ENCODE assay signal across 10 cellular contexts in genomic region chr3:122183521-122183892, GRCh38. TPM values are rescaled to one million over a fixed set of nuclear protein-coding genes. Genes with fewer than 3 reads are reported as not detected.
DNase-seq lines count a peak whose midpoint lies in the region; ATAC-seq and FAIRE-seq lines count a peak whose summit lies in the region.
"Had no signal": no experiment of that assay in that cellular context is flagged by ENCODE, and none has a peak within 500 bp of the region (broad histone marks: within the 10 kb centered on the region; RNA-seq: fewer than 3 reads in every experiment).

A gene with protein sequence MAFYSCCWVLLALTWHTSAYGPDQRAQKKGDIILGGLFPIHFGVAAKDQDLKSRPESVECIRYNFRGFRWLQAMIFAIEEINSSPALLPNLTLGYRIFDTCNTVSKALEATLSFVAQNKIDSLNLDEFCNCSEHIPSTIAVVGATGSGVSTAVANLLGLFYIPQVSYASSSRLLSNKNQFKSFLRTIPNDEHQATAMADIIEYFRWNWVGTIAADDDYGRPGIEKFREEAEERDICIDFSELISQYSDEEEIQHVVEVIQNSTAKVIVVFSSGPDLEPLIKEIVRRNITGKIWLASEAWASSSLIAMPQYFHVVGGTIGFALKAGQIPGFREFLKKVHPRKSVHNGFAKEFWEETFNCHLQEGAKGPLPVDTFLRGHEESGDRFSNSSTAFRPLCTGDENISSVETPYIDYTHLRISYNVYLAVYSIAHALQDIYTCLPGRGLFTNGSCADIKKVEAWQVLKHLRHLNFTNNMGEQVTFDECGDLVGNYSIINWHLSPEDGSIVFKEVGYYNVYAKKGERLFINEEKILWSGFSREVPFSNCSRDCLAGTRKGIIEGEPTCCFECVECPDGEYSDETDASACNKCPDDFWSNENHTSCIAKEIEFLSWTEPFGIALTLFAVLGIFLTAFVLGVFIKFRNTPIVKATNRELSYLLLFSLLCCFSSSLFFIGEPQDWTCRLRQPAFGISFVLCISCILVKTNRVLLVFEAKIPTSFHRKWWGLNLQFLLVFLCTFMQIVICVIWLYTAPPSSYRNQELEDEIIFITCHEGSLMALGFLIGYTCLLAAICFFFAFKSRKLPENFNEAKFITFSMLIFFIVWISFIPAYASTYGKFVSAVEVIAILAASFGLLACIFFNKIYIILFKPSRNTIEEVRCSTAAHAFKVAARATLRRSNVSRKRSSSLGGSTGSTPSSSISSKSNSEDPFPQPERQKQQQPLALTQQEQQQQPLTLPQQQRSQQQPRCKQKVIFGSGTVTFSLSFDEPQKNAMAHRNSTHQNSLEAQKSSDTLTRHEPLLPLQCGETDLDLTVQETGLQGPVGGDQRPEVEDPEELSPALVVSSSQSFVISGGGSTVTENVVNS (plus strand): TSS chr3:122183668. CDS start chr3:122254190, 70,522 bp downstream.

- FAIRE-seq in small intestine (lab: Jason Lieb, UNC) = no peak

- POLR2A ChIA-PET in activated CD4-positive, alpha-beta T cell treated with anti-CD3 and anti-CD28 coated beads, Interleukin-2, amount 10 ng/mL, durations not matched to agents 7 days and 5 days (lab: Charles Lee) = interaction anchor here (0.7 kb wide), 1 partner anchor 117 kb away, joined by 4 read pairs; no protein-coding TSS in a partner anchor
- POLR2A ChIA-PET in activated CD4-positive, alpha-beta memory T cell treated with anti-CD3 and anti-CD28 coated beads for 36 hours (lab: Charles Lee) = no interaction called here

- H3K27ac Mint-ChIP-seq in activated CD4-positive, alpha-beta T cell treated with anti-CD3 and anti-CD28 coated beads, Interleukin-2, amount 10 ng/mL, durations not matched to agents 7 days and 5 days = no peak within 1 kb of the TSS
- no peak within 1 kb of the TSS for H3K27ac Mint-ChIP-seq in activated CD4-positive, alpha-beta memory T cell treated with anti-CD3 and anti-CD28 coated beads for 36 hours
- H3K27ac Mint-ChIP-seq: activated naive CD4-positive, alpha-beta T cell treated with anti-CD3 and anti-CD28 coated beads, Interleukin-2, amount 50 U/mL, for 24 hours had no signal

- no peaks in the 10 kb centered on the region for H3K4me1 ChIP-seq in iPS-15b (ENCODE audit: control insufficient read depth, insufficient read depth, low read length)
- H3K4me1 ChIP-seq in small intestine (ENCODE audit: control insufficient read depth in 2 of 2, insufficient read depth in 1 of 2, low read depth in 1 of 2, low read length in 1 of 2) = peaks cover 0 to 5% of the 10 kb centered on the region in 2 donors

- peaks cover 75% of the 10 kb centered on the region for H3K27me3 Mint-ChIP-seq in activated CD4-positive, alpha-beta T cell treated with anti-CD3 and anti-CD28 coated beads, Interleukin-2, amount 10 ng/mL, durations not matched to agents 7 days and 5 days
- H3K27me3 Mint-ChIP-seq in activated CD4-positive, alpha-beta memory T cell treated with anti-CD3 and anti-CD28 coated beads for 36 hours = peaks cover 56% of the 10 kb centered on the region

- WGBS in small intestine, 3 donors = 2 to 9% (median 6%) methylated on average over 14 of the region's 14 CpGs

- no peak for DNase-seq in activated CD4-positive, alpha-beta T cell treated with anti-CD3 and anti-CD28 coated beads, Interleukin-2, amount 10 ng/mL, durations not matched to agents 7 days and 5 days
- DNase-seq in activated CD4-positive, alpha-beta T cell treated with anti-CD3 and anti-CD28 coated beads, Interleukin-2, amount 50 U/mL, for 1 hour = no peak
- DNase-seq in activated CD4-positive, alpha-beta memory T cell treated with anti-CD3 and anti-CD28 coated beads for 36 hours = peak; percentile 20
- peak; percentile 29 for DNase-seq in small intestine
- no peak for DNase-seq in NOMO-1 treated with DMSO at 0.1 percent for 48 hours (lab: John Stamatoyannopoulos, UW; ENCODE audit: unreplicated experiment)
- no peak for DNase-seq in activated gamma-delta T cell (lab: John Stamatoyannopoulos, UW)
- DNase-seq: RPMI8226 had no signal

- H3K9me3 Mint-ChIP-seq in activated CD4-positive, alpha-beta T cell treated with anti-CD3 and anti-CD28 coated beads, Interleukin-2, amount 10 ng/mL, durations not matched to agents 7 days and 5 days = no peaks in the 10 kb centered on the region
- no peaks in the 10 kb centered on the region for H3K9me3 Mint-ChIP-seq in activated CD4-positive, alpha-beta memory T cell treated with anti-CD3 and anti-CD28 coated beads for 36 hours
- H3K9me3 Mint-ChIP-seq: activated naive CD4-positive, alpha-beta T cell treated with anti-CD3 and anti-CD28 coated beads, Interleukin-2, amount 50 U/mL, for 24 hours had no signal

- H3K36me3 Mint-ChIP-seq in activated CD4-positive, alpha-beta T cell treated with anti-CD3 and anti-CD28 coated beads, Interleukin-2, amount 10 ng/mL, durations not matched to agents 7 days and 5 days (ENCODE audit: low read depth) = no peaks in the 10 kb centered on the region
- H3K36me3 Mint-ChIP-seq in activated CD4-positive, alpha-beta memory T cell treated with anti-CD3 and anti-CD28 coated beads for 36 hours = no peaks in the 10 kb centered on the region
- H3K36me3 Mint-ChIP-seq: activated naive CD4-positive, alpha-beta T cell treated with anti-CD3 and anti-CD28 coated beads, Interleukin-2, amount 50 U/mL, for 24 hours had no signal

- no peak for ATAC-seq in GM18867 (IDR thresholded peaks at IDR 0.05; ENCODE audit: unreplicated experiment)

- H3K27me3 ChIP-seq in iPS-15b (ENCODE audit: control insufficient read depth, insufficient read depth, low read length) (peaks cover 63% of the 10 kb centered on the region), small intestine (ENCODE audit: control insufficient read depth in 2 of 2, insufficient read depth in 2 of 2, low read length in 2 of 2) (peaks cover 9 to 19% of the 10 kb centered on the region in 2 donors)

- intact Hi-C loops in activated CD4-positive, alpha-beta memory T cell treated with anti-CD3 and anti-CD28 coated beads for 36 hours (cut with micrococcal nuclease) = no loop called here

- CTCF ChIA-PET in activated CD4-positive, alpha-beta T cell treated with anti-CD3 and anti-CD28 coated beads, Interleukin-2, amount 10 ng/mL, durations not matched to agents 7 days and 5 days (lab: Charles Lee) = interaction anchor here (0.6 kb wide), 3 partner anchors 8 to 562 kb away, joined by 3 to 4 read pairs (median 3); no protein-coding TSS in a partner anchor
- CTCF ChIA-PET in activated CD4-positive, alpha-beta memory T cell treated with anti-CD3 and anti-CD28 coated beads for 36 hours (lab: Charles Lee) = interaction anchor here (1.0 kb wide), 1 partner anchor 62 kb away, joined by 5 read pairs; no protein-coding TSS in a partner anchor

- H3K27ac ChIP-seq in small intestine (ENCODE audit: low read depth in 1 of 2, low read length in 1 of 2) = no peak within 1 kb of the TSS

- H3K9me3 ChIP-seq in iPS-15b (ENCODE audit: control insufficient read depth, insufficient read depth, low read length) = no peaks in the 10 kb centered on the region
- H3K9me3 ChIP-seq in small intestine (ENCODE audit: control insufficient read depth, low read depth) = no peaks in the 10 kb centered on the region

- H3K4me3 ChIP-seq in iPS-15b (ENCODE audit: low read depth, low read length) (peak within 1 kb of the TSS; percentile 75), small intestine (ENCODE audit: low read depth in 1 of 2, low read length in 2 of 2) (peak within 1 kb of the TSS in 1 of 2 donors; percentile 30)

- H3K36me3 ChIP-seq in iPS-15b (ENCODE audit: control insufficient read depth, insufficient read depth, low read length) = no peaks in the 10 kb centered on the region
- H3K36me3 ChIP-seq in small intestine (ENCODE audit: control insufficient read depth in 2 of 2, insufficient read depth in 2 of 2, low read length in 2 of 2) = no peaks in the 10 kb centered on the region

- H3K9ac ChIP-seq in iPS-15b (ENCODE audit: low read depth, low read length) = no peak within 1 kb of the TSS

- peak within 1 kb of the TSS; percentile 40 for H3K4me3 Mint-ChIP-seq in activated CD4-positive, alpha-beta T cell treated with anti-CD3 and anti-CD28 coated beads, Interleukin-2, amount 10 ng/mL, durations not matched to agents 7 days and 5 days
- H3K4me3 Mint-ChIP-seq in activated CD4-positive, alpha-beta memory T cell treated with anti-CD3 and anti-CD28 coated beads for 36 hours = peak within 1 kb of the TSS; percentile 56
- H3K4me3 Mint-ChIP-seq: activated naive CD4-positive, alpha-beta T cell treated with anti-CD3 and anti-CD28 coated beads, Interleukin-2, amount 50 U/mL, for 24 hours had no signal

- peaks cover 5% of the 10 kb centered on the region for H3K4me1 Mint-ChIP-seq in activated CD4-positive, alpha-beta T cell treated with anti-CD3 and anti-CD28 coated beads, Interleukin-2, amount 10 ng/mL, durations not matched to agents 7 days and 5 days
- peaks cover 7% of the 10 kb centered on the region for H3K4me1 Mint-ChIP-seq in activated CD4-positive, alpha-beta memory T cell treated with anti-CD3 and anti-CD28 coated beads for 36 hours (ENCODE audit: low read depth)

RNA-seq across cellular contexts. Expression of the gene that starts here (rescaled TPM):
- total RNA-seq in activated CD4-positive, alpha-beta T cell treated with anti-CD3 and anti-CD28 coated beads, Interleukin-2, amount 10 ng/mL, durations not matched to agents 7 days and 5 days = under 1 TPM in 1 of 2 experiments, not detected in 1; 0.06 TPM
- under 1 TPM; 0.14 to 0.19 TPM for total RNA-seq in activated CD4-positive, alpha-beta memory T cell treated with anti-CD3 and anti-CD28 coated beads for 36 hours
- polyA plus RNA-seq in small intestine = under 1 TPM in 2 of 3 donors, not detected in 1; 0.19 to 0.22 TPM

Comparison
In these comparisons a context has a peak if more than half of its experiments do, and no peak if none do; other contexts are left out.
1. Peak in DNase-seq in activated CD4-positive, alpha-beta memory T cell treated with anti-CD3 and anti-CD28 coated beads for 36 hours; RNA of the gene not detected or under 1 TPM.
2. Peak in DNase-seq in small intestine; RNA of the gene not detected or under 1 TPM.